In genomic region chr19:51926426-51926783, GRCh38 we compare ENCODE assay signal across 8 cellular contexts. TPM values are rescaled to one million over a fixed set of nuclear protein-coding genes. Genes with fewer than 3 reads are reported as not detected.
A peak's percentile ranks its signal among the peaks of the same experiment; 100 is the strongest.
DNase-seq lines count a peak whose midpoint lies in the region; ATAC-seq and TF ChIP-seq lines count a peak whose summit lies in the region.

No MANE protein-coding gene starts in this region.

- TF ChIP-seq CTCF in cardiac fibroblast (IDR thresholded peaks at IDR 0.05; ENCODE audit: low read depth, low read length) (no peak), vagina (IDR thresholded peaks at IDR 0.05) (no peak)

- no peak for DNase-seq in activated naive CD4-positive, alpha-beta T cell treated with anti-CD3 and anti-CD28 coated beads for 36 hours
- DNase-seq in activated naive CD4-positive, alpha-beta T cell (lab: John Stamatoyannopoulos, UW): no peak
- DNase-seq in cardiac fibroblast (ENCODE audit: low read depth in 2 of 2) (no peak), vagina (ENCODE audit: extremely low spot score in 2 of 2) (no peak), D341Med (ENCODE audit: low spot score) (no peak), NCI-H69 (lab: John Stamatoyannopoulos, UW) (no peak)

- no peaks in the 10 kb centered on the region for H3K27me3 ChIP-seq in vagina

- CTCF ChIA-PET in activated naive CD4-positive, alpha-beta T cell treated with anti-CD3 and anti-CD28 coated beads for 36 hours (lab: Charles Lee): interaction anchor here (0.7 kb wide), 1 partner anchor 170 kb away, joined by 3 read pairs; no protein-coding TSS in a partner anchor

- H3K9me3 ChIP-seq in mesodermal cell (ENCODE audit: control insufficient read depth, low read length) (peaks cover 40% of the 10 kb centered on the region), vagina (peaks cover 19% of the 10 kb centered on the region)

- H3K27ac ChIP-seq in mesodermal cell (ENCODE audit: low read depth, low read length, severe bottlenecking) (peak overlapping the region; percentile 89), vagina (peak overlapping the region; percentile 77)

- H3K36me3 ChIP-seq in mesodermal cell (ENCODE audit: control insufficient read depth, insufficient read depth, low read length): peaks cover 17% of the 10 kb centered on the region
- peaks cover 0 to 20% of the 10 kb centered on the region in 2 donors for H3K36me3 ChIP-seq in vagina

- no peaks in the 10 kb centered on the region for H3K4me1 ChIP-seq in mesodermal cell (ENCODE audit: control insufficient read depth, insufficient read depth, low read length, poor library complexity, severe bottlenecking)
- peaks cover 10% of the 10 kb centered on the region for H3K4me1 ChIP-seq in vagina

- no peaks in the 10 kb centered on the region for H3K27me3 Mint-ChIP-seq in activated naive CD4-positive, alpha-beta T cell treated with anti-CD3 and anti-CD28 coated beads for 36 hours (ENCODE audit: low read depth)

- no peak for ATAC-seq in HG03342 (IDR thresholded peaks at IDR 0.05; ENCODE audit: unreplicated experiment)

- peak overlapping the region; percentile 96 for H3K4me3 Mint-ChIP-seq in activated naive CD4-positive, alpha-beta T cell treated with anti-CD3 and anti-CD28 coated beads for 36 hours

- peaks cover 53% of the 10 kb centered on the region for H3K36me3 Mint-ChIP-seq in activated naive CD4-positive, alpha-beta T cell treated with anti-CD3 and anti-CD28 coated beads for 36 hours (ENCODE audit: low read depth)

- intact Hi-C loops in activated naive CD4-positive, alpha-beta T cell treated with anti-CD3 and anti-CD28 coated beads for 36 hours (cut with micrococcal nuclease): loop anchor here (2.0 to 10.0 kb wide), 3 partner anchors 121 to 308 kb away; partner anchors contain the start of genes ZNF432 and ZNF841
- intact Hi-C loops in vagina (cut with DNase I): no loop called here

- H3K9me3 Mint-ChIP-seq in activated naive CD4-positive, alpha-beta T cell treated with anti-CD3 and anti-CD28 coated beads for 36 hours: peaks cover 53% of the 10 kb centered on the region

- peak overlapping the region; percentile 96 for H3K27ac Mint-ChIP-seq in activated naive CD4-positive, alpha-beta T cell treated with anti-CD3 and anti-CD28 coated beads for 36 hours

- peaks cover 21% of the 10 kb centered on the region for H3K4me1 Mint-ChIP-seq in activated naive CD4-positive, alpha-beta T cell treated with anti-CD3 and anti-CD28 coated beads for 36 hours (ENCODE audit: low read depth)

- TF ChIP-seq POLR2A in vagina (IDR thresholded peaks at IDR 0.05): no peak

- peak overlapping the region; percentile 83 to 84 for H3K4me3 ChIP-seq in cardiac fibroblast (replicated peaks in 1 of 2; ENCODE audit: low read depth in 2 of 2, low read length in 2 of 2)
- peak overlapping the region; percentile 68 for H3K4me3 ChIP-seq in mesodermal cell (ENCODE audit: extremely low read depth, insufficient read depth, low read length, poor library complexity, severe bottlenecking)
- H3K4me3 ChIP-seq in vagina: peak overlapping the region; percentile 89 to 91

- 35 to 38% methylated on average over 10 of the region's 11 CpGs for WGBS in mesodermal cell (ENCODE audit: insufficient coverage in 2 of 2), 2 experiments

RNA-seq across cellular contexts. Expression of gene ZNF613, which starts 0.9 kb away (rescaled TPM):
- 1 to 10 TPM; 2.0 to 3.1 TPM for total RNA-seq in activated naive CD4-positive, alpha-beta T cell treated with anti-CD3 and anti-CD28 coated beads for 36 hours
- 6.2 TPM for polyA plus RNA-seq in mesodermal cell (2013, experiment 1 of 2)
- 7.0 TPM for polyA plus RNA-seq in mesodermal cell (2013, experiment 2 of 2)
- total RNA-seq in vagina: 4.2 TPM

RNA-seq across cellular contexts. Expression of gene ZNF649, which starts 21.6 kb away (rescaled TPM):
- 10 to 100 TPM; 10.4 to 11.6 TPM for total RNA-seq in activated naive CD4-positive, alpha-beta T cell treated with anti-CD3 and anti-CD28 coated beads for 36 hours
- 10.3 TPM for polyA plus RNA-seq in mesodermal cell (2013, experiment 1 of 2)
- polyA plus RNA-seq in mesodermal cell (2013, experiment 2 of 2): 11.6 TPM
- total RNA-seq in vagina: 13.5 TPM

RNA-seq across cellular contexts. Expression of gene ZNF577, which starts 38.7 kb away (rescaled TPM):
- total RNA-seq in activated naive CD4-positive, alpha-beta T cell treated with anti-CD3 and anti-CD28 coated beads for 36 hours: 1 to 10 TPM; 5.4 to 5.6 TPM
- 7.6 TPM for polyA plus RNA-seq in mesodermal cell (2013, experiment 1 of 2)
- polyA plus RNA-seq in mesodermal cell (2013, experiment 2 of 2): 10.3 TPM
- total RNA-seq in vagina: 14.2 TPM
